In the genomic region with DNA sequence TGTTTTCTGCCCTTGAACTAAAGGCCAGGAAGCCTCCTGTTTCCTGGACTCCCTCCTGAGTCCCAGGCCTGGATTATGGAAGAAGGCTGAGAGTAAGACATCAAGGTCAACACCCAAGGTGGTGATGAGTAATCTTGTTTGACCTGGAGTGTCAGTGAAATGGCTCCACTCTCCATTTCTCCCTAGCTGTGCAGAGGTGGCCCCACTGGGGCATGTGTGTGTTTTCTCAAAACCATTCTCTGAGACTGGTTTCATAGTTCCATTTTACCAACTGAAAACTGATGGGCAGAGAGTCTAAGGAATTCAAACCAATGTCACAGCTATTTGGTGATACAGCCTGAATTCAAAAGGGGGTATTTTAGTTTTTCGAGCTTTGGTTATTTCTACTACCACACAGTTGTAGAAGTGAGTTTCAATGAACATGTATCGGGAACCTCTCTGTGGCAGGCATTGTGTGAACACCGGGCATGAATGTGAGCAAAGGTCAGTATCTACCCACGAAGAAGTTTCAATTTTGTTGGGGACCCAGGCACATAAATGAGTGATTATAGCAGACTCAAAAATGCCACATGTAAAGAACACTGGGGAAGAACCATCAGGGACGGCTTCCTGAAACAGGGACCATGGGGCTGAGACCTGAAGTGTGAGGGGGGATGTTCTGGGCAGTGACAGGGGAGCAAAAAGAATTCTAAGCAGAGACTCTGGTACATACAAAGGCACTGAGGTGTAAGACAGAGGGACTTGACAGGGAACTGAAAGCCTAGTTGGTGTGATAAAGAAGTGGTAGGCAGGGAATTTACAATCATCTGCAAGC, we compare ENCODE assay signal across 21 cellular contexts.
A peak's percentile ranks its signal among the peaks of the same experiment; 100 is the strongest.
DNase-seq lines count a peak whose midpoint lies in the region; ATAC-seq and TF ChIP-seq lines count a peak whose summit lies in the region.
"Had no signal": no experiment of that assay in that cellular context is flagged by ENCODE, and none has a peak within 500 bp of the region (broad histone marks: within the 10 kb centered on the region; RNA-seq: fewer than 3 reads in every experiment).

No MANE protein-coding gene starts in this region.

- H2BK5ac ChIP-seq in IMR-90 (ENCODE audit: low read depth, low read length, poor library complexity, severe bottlenecking): no peak overlapping the region
- H2BK5ac ChIP-seq in trophoblast cell (ENCODE audit: low read depth, low read length, poor library complexity): no peak overlapping the region

- peaks cover 15% of the 10 kb centered on the region for H3K4me1 Mint-ChIP-seq in osteocyte (ENCODE audit: unreplicated experiment)
- H3K4me1 Mint-ChIP-seq: CD4-positive, alpha-beta memory T cell; T-helper 17 cell had no signal

- no TSS peak for BruUV-seq in IMR-90 (replicated peaks; lab: Mats Ljungman, UMichigan)

- H3K4me3 ChIP-seq in IMR-90 (ENCODE audit: insufficient read depth, low read depth, low read length) (no peak overlapping the region), trophoblast cell (ENCODE audit: low read depth, low read length) (no peak overlapping the region)
- H3K4me3 ChIP-seq: HAP-1, MG63 had no signal

- no peak for DNase-seq in IMR-90
- DNase-seq in trophoblast cell: no peak
- DNase-seq in osteocyte (ENCODE audit: extremely low spot score, unreplicated experiment): no peak
- DNase-seq in cerebellum (ENCODE audit: low spot score): no peak
- no peak for DNase-seq in NCI-H2081 (lab: John Stamatoyannopoulos, UW)
- no peak for DNase-seq in effector CD4-positive, alpha-beta T cell
- DNase-seq: Calu3; CD4-positive, alpha-beta memory T cell; DMS53; Karpas-422; MG63; NCI-H187; NCI-H2171; NCI-H446 treated with DMSO at 0.1 percent for 48 hours; PC-3; T-helper 17 cell had no signal

- WGBS in IMR-90 (ENCODE audit: extremely low coverage in 2 of 2, insufficient read length in 1 of 2), 2 experiments: 80% methylated on average over 1 of the region's 5 CpGs; no CpG with 5 or more reads in 1 of the 2 experiments
- no CpG with 5 or more reads among the region's 5 CpGs for WGBS in trophoblast cell (ENCODE audit: extremely low coverage, insufficient coverage, insufficient read length)

- H3K36me3 ChIP-seq in IMR-90 (ENCODE audit: control insufficient read depth, insufficient read depth, low read length) (no peaks in the 10 kb centered on the region), trophoblast cell (ENCODE audit: control insufficient read depth in 1 of 2, insufficient read depth in 2 of 2, low read length in 2 of 2) (no peaks in the 10 kb centered on the region)
- H3K36me3 ChIP-seq: HAP-1, MG63 had no signal

- no peaks in the 10 kb centered on the region for H3K79me2 ChIP-seq in trophoblast cell (ENCODE audit: control insufficient read depth, insufficient read depth, low read length, poor library complexity)

- peak overlapping the region; percentile 56 for H2BK12ac ChIP-seq in trophoblast cell (ENCODE audit: low read length)

- H3K9me3 Mint-ChIP-seq in osteocyte (ENCODE audit: unreplicated experiment): peaks cover 12% of the 10 kb centered on the region

- no peak overlapping the region for H3K14ac ChIP-seq in IMR-90 (replicated peaks; ENCODE audit: low read depth, low read length)
- no peak overlapping the region for H3K14ac ChIP-seq in trophoblast cell (ENCODE audit: low read length)

- ATAC-seq in GM18867 (IDR thresholded peaks at IDR 0.05; ENCODE audit: unreplicated experiment): peak; percentile 71
- ATAC-seq in GM19463 (IDR thresholded peaks at IDR 0.05; ENCODE audit: unreplicated experiment): peak; percentile 82
- ATAC-seq in IMR-90 (ENCODE audit: low read depth): no peak
- ATAC-seq: PC-3, T-helper 17 cell had no signal

- H3K4me3 Mint-ChIP-seq in osteocyte (ENCODE audit: unreplicated experiment): no peak overlapping the region
- H3K4me3 Mint-ChIP-seq: B cell; CD4-positive, alpha-beta memory T cell; T-helper 17 cell had no signal

- 0 out of 3 replicates have a peak overlapping the region, but pooled peaks have one; percentile 20 for H2BK15ac ChIP-seq in IMR-90 (ENCODE audit: low read depth, low read length)

- no peak overlapping the region for H3K56ac ChIP-seq in IMR-90 (ENCODE audit: extremely low read depth, insufficient read depth, low read length)

- no peak overlapping the region for H3K9ac ChIP-seq in IMR-90 (ENCODE audit: low read depth, low read length)
- H3K9ac ChIP-seq in trophoblast cell (ENCODE audit: low read length): no peak overlapping the region

- H3K36me3 Mint-ChIP-seq in osteocyte (ENCODE audit: unreplicated experiment): no peaks in the 10 kb centered on the region
- H3K36me3 Mint-ChIP-seq: CD4-positive, alpha-beta memory T cell had no signal

- in situ Hi-C loops in IMR-90 (cut with MboI; ENCODE audit: low sequenced_read_pairs): no loop called here

- no peak overlapping the region for H3K27ac Mint-ChIP-seq in osteocyte (ENCODE audit: unreplicated experiment)
- H3K27ac Mint-ChIP-seq: B cell; CD4-positive, alpha-beta memory T cell; T-helper 17 cell had no signal

- H2BK120ac ChIP-seq in IMR-90 (ENCODE audit: low read depth, low read length): no peak overlapping the region
- no peak overlapping the region for H2BK120ac ChIP-seq in trophoblast cell (ENCODE audit: insufficient read depth, low read length, poor library complexity)

- dilution Hi-C loops in IMR-90 (cut with HindIII; ENCODE audit: low sequenced_read_pairs, unreplicated experiment): no loop called here

- TF ChIP-seq POLR2A in IMR-90 (IDR thresholded peaks at IDR 0.05; ENCODE audit: low read depth, low read length): no peak

- CTCF ChIA-PET in IMR-90 (lab: Yijun Ruan, JAX): no interaction called here

- no peaks in the 10 kb centered on the region for H3K27me3 ChIP-seq in IMR-90 (ENCODE audit: control insufficient read depth, insufficient read depth, low read length)
- no peaks in the 10 kb centered on the region for H3K27me3 ChIP-seq in trophoblast cell (ENCODE audit: insufficient read depth, low read length)
- H3K27me3 ChIP-seq: MG63 had no signal

- H4K12ac ChIP-seq in trophoblast cell (ENCODE audit: low read depth, low read length): no peak overlapping the region

- H4K8ac ChIP-seq in IMR-90 (ENCODE audit: low read depth in 2 of 2, low read length in 2 of 2) (no peak overlapping the region), trophoblast cell (ENCODE audit: low read depth, low read length) (no peak overlapping the region)

- H3K4me2 ChIP-seq in IMR-90 (ENCODE audit: low read depth, low read length) (no peak overlapping the region), trophoblast cell (ENCODE audit: low read length) (no peak overlapping the region)

- H3K18ac ChIP-seq in IMR-90 (ENCODE audit: low read depth, low read length) (no peak overlapping the region), trophoblast cell (ENCODE audit: low read length) (no peak overlapping the region)

- H3K23ac ChIP-seq in IMR-90 (ENCODE audit: low read depth, low read length) (no peak overlapping the region), trophoblast cell (ENCODE audit: low read length) (no peak overlapping the region)

- H3K79me1 ChIP-seq in IMR-90 (ENCODE audit: low read depth in 1 of 2, low read length in 2 of 2): no peaks in the 10 kb centered on the region
- H3K79me1 ChIP-seq in trophoblast cell (ENCODE audit: low read length): peaks cover 2% of the 10 kb centered on the region

- H3K27me3 Mint-ChIP-seq in osteocyte (ENCODE audit: unreplicated experiment): peaks cover 3% of the 10 kb centered on the region
- H3K27me3 Mint-ChIP-seq: CD4-positive, alpha-beta memory T cell; T-helper 17 cell had no signal

- no peaks in the 10 kb centered on the region for H4K20me1 ChIP-seq in IMR-90 (ENCODE audit: insufficient read depth, low read length)

- H2AK5ac ChIP-seq in IMR-90 (ENCODE audit: low read depth, low read length): no peak overlapping the region
- no peak overlapping the region for H2AK5ac ChIP-seq in trophoblast cell (ENCODE audit: low read length)

- no peak for TF ChIP-seq RAD21 in IMR-90 (IDR thresholded peaks at IDR 0.05; ENCODE audit: low read length)

- TF ChIP-seq CTCF in IMR-90 (conservative IDR thresholded peaks at IDR 0.05; ENCODE audit: low read depth, low read length) (no peak), osteocyte (IDR thresholded peaks at IDR 0.05) (no peak)

- POLR2A ChIA-PET in IMR-90 (lab: Charles Lee; ENCODE audit: unreplicated experiment): no interaction called here

- H3K4ac ChIP-seq in IMR-90 (ENCODE audit: low read depth, low read length) (no peak overlapping the region), trophoblast cell (ENCODE audit: low read depth, low read length) (no peak overlapping the region)

- H4K91ac ChIP-seq in IMR-90 (ENCODE audit: insufficient read depth, low read depth, low read length) (no peak overlapping the region), trophoblast cell (ENCODE audit: low read depth, low read length) (no peak overlapping the region)

- H2BK20ac ChIP-seq in IMR-90 (ENCODE audit: low read depth, low read length): no peak overlapping the region

- no peaks in the 10 kb centered on the region for H3K9me3 ChIP-seq in IMR-90 (ENCODE audit: control insufficient read depth, insufficient read depth, low read length)
- no peaks in the 10 kb centered on the region for H3K9me3 ChIP-seq in trophoblast cell (ENCODE audit: insufficient read depth, low read depth, low read length)
- H3K9me3 ChIP-seq: HAP-1, MG63 had no signal

- H2AK9ac ChIP-seq in IMR-90 (replicated peaks; ENCODE audit: low read depth, low read length, poor library complexity): no peak overlapping the region

- peaks cover 4% of the 10 kb centered on the region; the same call in 1 of the 2 replicates for H3K9me1 ChIP-seq in IMR-90 (ENCODE audit: insufficient read depth, low read length)

- H4K5ac ChIP-seq in IMR-90 (ENCODE audit: low read depth, low read length): no peak overlapping the region

- H3K4me1 ChIP-seq in IMR-90 (ENCODE audit: control insufficient read depth, insufficient read depth, low read length) (peaks cover 4% of the 10 kb centered on the region), trophoblast cell (ENCODE audit: control insufficient read depth in 1 of 2, insufficient read depth in 2 of 2, low read length in 2 of 2) (peaks cover 3 to 6% of the 10 kb centered on the region in 2 experiments)
- H3K4me1 ChIP-seq: HAP-1 had no signal

- H2AFZ ChIP-seq in IMR-90 (replicated peaks; ENCODE audit: low read length, poor library complexity): no peak overlapping the region
- H2AFZ ChIP-seq in trophoblast cell (ENCODE audit: insufficient read depth, low read length, poor library complexity): no peak overlapping the region

- intact Hi-C loops in IMR-90 (cut with micrococcal nuclease): loop anchor here (10.0 kb wide), 1 partner anchor 406 kb away; no protein-coding TSS in a partner anchor

- H3K27ac ChIP-seq in IMR-90 (ENCODE audit: insufficient read depth, low read length) (no peak overlapping the region), trophoblast cell (ENCODE audit: low read depth, low read length) (no peak overlapping the region)
- H3K27ac ChIP-seq: RWPE1 had no signal

TF ChIP-seq in IMR-90, 13 proteins besides CTCF, POLR2A, EP300 and RAD21:
- TF ChIP-seq MAZ (IDR thresholded peaks at IDR 0.05; ENCODE audit: borderline replicate concordance, low read depth, low read length): no peak
- TF ChIP-seq SMC3 (IDR thresholded peaks at IDR 0.05; ENCODE audit: low read depth, low read length): no peak
- no peak for TF ChIP-seq BHLHE40 (IDR thresholded peaks at IDR 0.05; ENCODE audit: low read depth, low read length)
- TF ChIP-seq RFX5 (IDR thresholded peaks at IDR 0.05; ENCODE audit: low read depth, low read length): no peak
TF ChIP-seq in IMR-90: peak in this region for 0.
